In the genomic region with DNA sequence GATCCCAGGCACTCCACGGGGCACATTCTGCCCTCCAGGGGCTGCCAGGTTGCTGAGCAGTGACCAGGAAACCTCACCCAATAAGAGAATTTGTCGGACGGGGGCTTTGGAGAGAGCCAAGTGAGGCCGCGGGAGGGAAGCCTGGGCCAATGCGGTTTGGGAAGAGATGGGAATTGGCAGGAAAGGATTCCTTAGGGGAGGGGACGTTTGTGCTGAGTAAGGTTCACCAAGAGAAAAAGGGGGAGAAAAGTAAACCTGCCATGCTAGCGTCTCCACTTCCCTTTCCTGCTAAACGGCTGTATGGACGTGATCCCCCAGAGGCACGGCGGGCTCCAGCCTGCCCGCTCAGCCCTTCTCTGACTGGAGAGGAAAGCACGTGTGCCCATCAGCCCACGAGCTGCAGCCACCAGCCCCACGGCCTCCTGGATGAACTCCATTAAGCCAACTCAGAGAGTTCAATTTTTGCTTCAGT, we compare ENCODE assay signal across 9 cellular contexts.
DNase-seq lines count a peak whose midpoint lies in the region; ATAC-seq and TF ChIP-seq lines count a peak whose summit lies in the region.
"Had no signal": no experiment of that assay in that cellular context is flagged by ENCODE, and none has a peak within 500 bp of the region (broad histone marks: within the 10 kb centered on the region; RNA-seq: fewer than 3 reads in every experiment).

No MANE protein-coding gene starts in this region.

- no peaks in the 10 kb centered on the region for H3K27me3 ChIP-seq in suprapubic skin

- H3K9me3 ChIP-seq in suprapubic skin: no peaks in the 10 kb centered on the region

- H3K9me3 Mint-ChIP-seq in dendritic cell treated with granulocyte-macrophage colony-stimulating factor and Interleukin-4, amounts not matched to agents 40 ng/mL and 50 ng/mL, for 4 days: no peaks in the 10 kb centered on the region

- no peaks in the 10 kb centered on the region for H3K36me3 ChIP-seq in suprapubic skin

- H3K27ac Mint-ChIP-seq in dendritic cell treated with granulocyte-macrophage colony-stimulating factor and Interleukin-4, amounts not matched to agents 40 ng/mL and 50 ng/mL, for 4 days: peak overlapping the region; percentile 48

- DNase-seq in activated effector memory CD4-positive, alpha-beta T cell treated with anti-CD3 and anti-CD28 coated beads, Interleukin-2, amount 50 U/mL, for 16 hours: peak; percentile 71
- DNase-seq in activated effector memory CD4-positive, alpha-beta T cell treated with Interleukin-2 at 50 U/mL for 16 hours: no peak
- peak; percentile 58 to 62 for DNase-seq in suprapubic skin (ENCODE audit: low spot score in 2 of 2)
- DNase-seq in stimulated activated CD4-positive, alpha-beta T cell treated with anti-CD3 and anti-CD28 coated beads, Interleukin-4, amount 100 ng/mL, for 24 hours: no peak
- no peak for DNase-seq in stimulated activated CD4-positive, alpha-beta T cell treated with anti-CD3 and anti-CD28 coated beads, Interleukin-15, amount 100 ng/mL, for 24 hours

- TF ChIP-seq CTCF in suprapubic skin (IDR thresholded peaks at IDR 0.05): no peak

- H3K4me3 ChIP-seq in suprapubic skin: peak overlapping the region; percentile 7

- peak overlapping the region; percentile 53 for H3K4me3 Mint-ChIP-seq in dendritic cell treated with granulocyte-macrophage colony-stimulating factor and Interleukin-4, amounts not matched to agents 40 ng/mL and 50 ng/mL, for 4 days

- ATAC-seq in HG03439 (IDR thresholded peaks at IDR 0.05; ENCODE audit: unreplicated experiment) (peak; percentile 17), HG03159 (IDR thresholded peaks at IDR 0.05; ENCODE audit: unreplicated experiment) (no peak)

- no peak for TF ChIP-seq POLR2A in suprapubic skin (IDR thresholded peaks at IDR 0.05)

- H3K27me3 Mint-ChIP-seq in dendritic cell treated with granulocyte-macrophage colony-stimulating factor and Interleukin-4, amounts not matched to agents 40 ng/mL and 50 ng/mL, for 4 days: peaks cover 18% of the 10 kb centered on the region

- WGBS in suprapubic skin: 41% methylated on average over 14 of the region's 16 CpGs

- no peak overlapping the region for H3K27ac ChIP-seq in suprapubic skin
- H3K27ac ChIP-seq: C4-2B had no signal

- no peaks in the 10 kb centered on the region for H3K36me3 Mint-ChIP-seq in dendritic cell treated with granulocyte-macrophage colony-stimulating factor and Interleukin-4, amounts not matched to agents 40 ng/mL and 50 ng/mL, for 4 days (ENCODE audit: low read depth)

- peaks cover 33% of the 10 kb centered on the region for H3K4me1 ChIP-seq in suprapubic skin

- TF ChIP-seq EP300 in suprapubic skin (IDR thresholded peaks at IDR 0.05): no peak

- intact Hi-C loops in dendritic cell treated with granulocyte-macrophage colony-stimulating factor and Interleukin-4, amounts not matched to agents 40 ng/mL and 50 ng/mL, for 4 days (cut with micrococcal nuclease): no loop called here

- peaks cover 29% of the 10 kb centered on the region for H3K4me1 Mint-ChIP-seq in dendritic cell treated with granulocyte-macrophage colony-stimulating factor and Interleukin-4, amounts not matched to agents 40 ng/mL and 50 ng/mL, for 4 days (ENCODE audit: low read depth)

Comparison
In these comparisons a context has a peak if more than half of its experiments do, and no peak if none do; other contexts are left out.
1. DNase-seq: peak in activated effector memory CD4-positive, alpha-beta T cell treated with anti-CD3 and anti-CD28 coated beads, Interleukin-2, amount 50 U/mL, for 16 hours (single experiment) and suprapubic skin (2 of 2); none in activated effector memory CD4-positive, alpha-beta T cell treated with Interleukin-2 at 50 U/mL for 16 hours (single experiment), stimulated activated CD4-positive, alpha-beta T cell treated with anti-CD3 and anti-CD28 coated beads, Interleukin-4, amount 100 ng/mL, for 24 hours (single experiment) and stimulated activated CD4-positive, alpha-beta T cell treated with anti-CD3 and anti-CD28 coated beads, Interleukin-15, amount 100 ng/mL, for 24 hours (single experiment).